Comparison of ENCODE assay signal across 18 cellular contexts in genomic region chr19:46907880-46908279, GRCh38. TPM values are rescaled to one million over a fixed set of nuclear protein-coding genes. Genes with fewer than 3 reads are reported as not detected.
DNase-seq lines count a peak whose midpoint lies in the region; ATAC-seq and TF ChIP-seq lines count a peak whose summit lies in the region.
"Had no signal": no experiment of that assay in that cellular context is flagged by ENCODE, and none has a peak within 500 bp of the region (broad histone marks: within the 10 kb centered on the region; RNA-seq: fewer than 3 reads in every experiment).

No MANE protein-coding gene starts in this region.

- ATAC-seq in Panc1 (no peak), sciatic nerve (peak; percentile 57)

- H3K4me1 ChIP-seq in Panc1 (ENCODE audit: control insufficient read depth, insufficient read depth, low read length) (peaks cover 48% of the 10 kb centered on the region), endodermal cell (ENCODE audit: control insufficient read depth, insufficient read depth, low read length) (peaks cover 21% of the 10 kb centered on the region), right atrium auricular region (peaks cover 0 to 72% of the 10 kb centered on the region in 2 donors), colonic mucosa (no peaks in the 10 kb centered on the region)

- 95 to 96% methylated on average over 2 to 4 of the region's 4 CpGs for WGBS in endodermal cell (ENCODE audit: insufficient coverage in 1 of 2, insufficient read length in 1 of 2), 2 experiments

- no peaks in the 10 kb centered on the region for H3K9me3 Mint-ChIP-seq in endodermal cell
- H3K9me3 Mint-ChIP-seq in progenitor cell of endocrine pancreas (ENCODE audit: low read depth): no peaks in the 10 kb centered on the region
- H3K9me3 Mint-ChIP-seq: CD4-positive, CD25-positive, alpha-beta regulatory T cell had no signal

- CTCF ChIA-PET in Panc1 (lab: Charles Lee): no interaction called here

- peak overlapping the region; percentile 41; the same call in 1 of the 2 replicates for H3K27ac ChIP-seq in Panc1 (ENCODE audit: low read length)
- no peak overlapping the region for H3K27ac ChIP-seq in endodermal cell (ENCODE audit: low read depth, low read length)
- H3K27ac ChIP-seq in right atrium auricular region: peak overlapping the region in 1 of 2 donors; percentile 7
- no peak overlapping the region for H3K27ac ChIP-seq in colonic mucosa
- H3K27ac ChIP-seq: KMS-11, Peyer's patch had no signal

- intact Hi-C loops in Panc1 (cut with micrococcal nuclease; ENCODE audit: unreplicated experiment) (no loop called here), sciatic nerve (cut with DNase I) (no loop called here), colonic mucosa (cut with DNase I) (no loop called here)

- H3K27me3 ChIP-seq in Panc1 (ENCODE audit: control insufficient read depth, insufficient read depth, low read length) (no peaks in the 10 kb centered on the region), endodermal cell (ENCODE audit: control insufficient read depth, insufficient read depth, low read length, poor library complexity, severe bottlenecking) (no peaks in the 10 kb centered on the region), right atrium auricular region (no peaks in the 10 kb centered on the region), colonic mucosa (no peaks in the 10 kb centered on the region)
- H3K27me3 ChIP-seq: Peyer's patch had no signal

- no peak overlapping the region for H3K4me3 ChIP-seq in Panc1 (ENCODE audit: low read depth in 2 of 2, low read length in 2 of 2)
- no peak overlapping the region for H3K4me3 ChIP-seq in endodermal cell (ENCODE audit: low read length)
- no peak overlapping the region for H3K4me3 ChIP-seq in right atrium auricular region
- no peak overlapping the region for H3K4me3 ChIP-seq in colonic mucosa
- H3K4me3 ChIP-seq: Peyer's patch had no signal

- H3K27ac Mint-ChIP-seq in endodermal cell (no peak overlapping the region), progenitor cell of endocrine pancreas (no peak overlapping the region)
- H3K27ac Mint-ChIP-seq: CD4-positive, CD25-positive, alpha-beta regulatory T cell had no signal

- H3K9me3 ChIP-seq in Panc1 (ENCODE audit: control insufficient read depth, insufficient read depth, low read depth, low read length) (no peaks in the 10 kb centered on the region), endodermal cell (ENCODE audit: control insufficient read depth, low read length) (no peaks in the 10 kb centered on the region), right atrium auricular region (no peaks in the 10 kb centered on the region), colonic mucosa (no peaks in the 10 kb centered on the region)
- H3K9me3 ChIP-seq: Peyer's patch had no signal

- POLR2A ChIA-PET in Panc1 (lab: Charles Lee): no interaction called here

- H3K4me1 Mint-ChIP-seq in endodermal cell (peaks cover 27% of the 10 kb centered on the region), progenitor cell of endocrine pancreas (ENCODE audit: low read depth) (peaks cover 29% of the 10 kb centered on the region)

- no TSS peak for BruUV-seq in Panc1 (replicated peaks; lab: Mats Ljungman, UMichigan)

- DNase-seq in Panc1 (ENCODE audit: low read depth, low spot score): no peak
- DNase-seq in endodermal cell: peak; percentile 6
- peak; percentile 79 for DNase-seq in right atrium auricular region (ENCODE audit: low spot score)
- DNase-seq in sciatic nerve (ENCODE audit: low spot score): no peak
- DNase-seq in colonic mucosa: no peak
- DNase-seq in NCI-H1417 (lab: John Stamatoyannopoulos, UW): no peak
- DNase-seq in progenitor cell of endocrine pancreas (ENCODE audit: low spot score, unreplicated experiment): no peak
- DNase-seq in stimulated activated CD4-positive, alpha-beta T cell treated with anti-CD3 and anti-CD28 coated beads, Interleukin-12 subunit alpha, Interleukin-12 subunit beta, amount 100 ng/mL, for 4 hours: no peak
- DNase-seq: AML-193; CD4-positive, CD25-positive, alpha-beta regulatory T cell; MM.1S; NCI-H1105 treated with DMSO at 0.1 percent for 48 hours; NCI-H187 treated with DMSO at 0.1 percent for 48 hours; NCI-H446; NCI-H82; Peyer's patch; SHP77 treated with DMSO at 0.1 percent for 48 hours had no signal

- in situ Hi-C loops in Panc1 (cut with HindIII; ENCODE audit: low pct_unique_long_range_greater_than_20kb, low sequenced_read_pairs): no loop called here

- H3K36me3 Mint-ChIP-seq in endodermal cell (ENCODE audit: low read depth): peaks cover 7% of the 10 kb centered on the region
- H3K36me3 Mint-ChIP-seq in progenitor cell of endocrine pancreas (ENCODE audit: insufficient read depth): peaks cover 7% of the 10 kb centered on the region

- H3K27me3 Mint-ChIP-seq in endodermal cell (ENCODE audit: insufficient read depth) (no peaks in the 10 kb centered on the region), progenitor cell of endocrine pancreas (no peaks in the 10 kb centered on the region)
- H3K27me3 Mint-ChIP-seq: CD4-positive, CD25-positive, alpha-beta regulatory T cell had no signal

- H3K4me3 Mint-ChIP-seq in endodermal cell (no peak overlapping the region), progenitor cell of endocrine pancreas (ENCODE audit: low read depth) (no peak overlapping the region)
- H3K4me3 Mint-ChIP-seq: CD4-positive, CD25-positive, alpha-beta regulatory T cell had no signal

- TF ChIP-seq CTCF in Panc1 (IDR thresholded peaks at IDR 0.05): no peak
- no peak for TF ChIP-seq CTCF in endodermal cell (conservative IDR thresholded peaks at IDR 0.05)
- no peak for TF ChIP-seq CTCF in right atrium auricular region (IDR thresholded peaks at IDR 0.05)
- TF ChIP-seq CTCF in colonic mucosa (IDR thresholded peaks at IDR 0.05): no peak
- TF ChIP-seq CTCF in progenitor cell of endocrine pancreas (IDR thresholded peaks at IDR 0.05; ENCODE audit: unreplicated experiment): no peak

- H3K9ac ChIP-seq in endodermal cell (ENCODE audit: extremely low read depth, low read length, poor library complexity, severe bottlenecking) (no peak overlapping the region), colonic mucosa (ENCODE audit: low read depth in 2 of 2, low read length in 2 of 2) (no peak overlapping the region)
- H3K9ac ChIP-seq: KMS-11 had no signal

- H3K36me3 ChIP-seq in Panc1 (ENCODE audit: control insufficient read depth, insufficient read depth, low read length) (no peaks in the 10 kb centered on the region), endodermal cell (ENCODE audit: control insufficient read depth, insufficient read depth, low read length) (no peaks in the 10 kb centered on the region), right atrium auricular region (no peaks in the 10 kb centered on the region), colonic mucosa (no peaks in the 10 kb centered on the region)
- H3K36me3 ChIP-seq: Peyer's patch had no signal

RNA-seq across cellular contexts. Expression of gene ARHGAP35, which starts 47.1 kb away (rescaled TPM):
- total RNA-seq in Panc1 (2021; ENCODE audit: unreplicated experiment) (64.1 TPM), endodermal cell (10 to 100 TPM; 41.4 to 41.6 TPM), right atrium auricular region (10 to 100 TPM; 59.1 to 76.5 TPM), sciatic nerve (67.0 TPM), colonic mucosa (10 to 100 TPM; 45.1 to 61.3 TPM), progenitor cell of endocrine pancreas (84.9 and 86.0 TPM in 2 replicates)
- 33.4 TPM for polyA plus RNA-seq in Panc1 (2012; ENCODE audit: insufficient read length)
- polyA plus RNA-seq in endodermal cell (2013, experiment 1 of 2): 42.6 TPM
- 40.6 TPM for polyA plus RNA-seq in endodermal cell (2013, experiment 2 of 2)

RNA-seq across cellular contexts. Expression of gene AP2S1, which starts 57.2 kb away (rescaled TPM):
- 146 TPM for total RNA-seq in Panc1 (2021; ENCODE audit: unreplicated experiment)
- 201 TPM for polyA plus RNA-seq in Panc1 (2012; ENCODE audit: insufficient read length)
- 100 to 1,000 TPM; 162 to 214 TPM for total RNA-seq in endodermal cell
- 187 TPM for polyA plus RNA-seq in endodermal cell (2013, experiment 1 of 2)
- polyA plus RNA-seq in endodermal cell (2013, experiment 2 of 2): 181 TPM
- total RNA-seq in right atrium auricular region: 100 to 1,000 TPM in 1 of 2 donors, 10 to 100 TPM in 1; 61.0 to 103 TPM
- 59.7 TPM for total RNA-seq in sciatic nerve
- 100 to 1,000 TPM; 132 to 208 TPM for total RNA-seq in colonic mucosa
- 96.9 and 103 TPM in 2 replicates for total RNA-seq in progenitor cell of endocrine pancreas

Comparison
In these comparisons a context has a peak if more than half of its experiments do, and no peak if none do; other contexts are left out.
1. DNase-seq: peak in endodermal cell (single experiment) and right atrium auricular region (single experiment); none in Panc1 (single experiment), sciatic nerve (single experiment), colonic mucosa (single experiment), NCI-H1417 (0 of 3), progenitor cell of endocrine pancreas (single experiment) and stimulated activated CD4-positive, alpha-beta T cell treated with anti-CD3 and anti-CD28 coated beads, Interleukin-12 subunit alpha, Interleukin-12 subunit beta, amount 100 ng/mL, for 4 hours (single experiment).